Comparison of ENCODE assay signal across 21 cellular contexts in genomic region chr1:212507361-212507760, GRCh38.
"Had no signal": no experiment of that assay in that cellular context is flagged by ENCODE, and none has a peak within 500 bp of the region (broad histone marks: within the 10 kb centered on the region; RNA-seq: fewer than 3 reads in every experiment).

No MANE protein-coding gene starts in this region.

- H3K27me3 ChIP-seq: body of pancreas, colonic mucosa, right lobe of liver, thyroid gland, vagina had no signal

- H3K4me3 ChIP-seq: body of pancreas, colonic mucosa, heart left ventricle, left lung, right lobe of liver, thyroid gland, upper lobe of left lung, vagina had no signal

- H3K9me3 ChIP-seq: body of pancreas, colonic mucosa, heart left ventricle, left lung, right lobe of liver, thyroid gland, upper lobe of left lung, vagina had no signal

- DNase-seq: activated B cell treated with CpG ODN at 0.5 μM for 24 hours; activated CD4-positive, alpha-beta T cell treated with anti-CD3 and anti-CD28 coated beads, Interleukin-2, amount 50 U/mL, for 1 hour; activated CD8-positive, alpha-beta T cell treated with anti-CD3 and anti-CD28 coated beads for 36 hours; activated naive CD4-positive, alpha-beta T cell treated with Interleukin-2 at 50 U/mL for 16 hours; activated T-cell treated with anti-CD3 and anti-CD28 coated beads, Interleukin-2, amount 50 U/mL, for 72 hours; aorta; body of pancreas; cerebellar nuclear complex; colonic mucosa; effector memory CD8-positive, alpha-beta T cell; heart left ventricle; kidney glomerular epithelial cell; left lung; midbrain; naive thymus-derived CD4-positive, alpha-beta T cell; right lobe of liver; stimulated activated CD4-positive, alpha-beta T cell treated with anti-CD3 and anti-CD28 coated beads, Interleukin-2, amount 100 ng/mL, for 48 hours; T-cell; thyroid gland; upper lobe of left lung had no signal

- H3K36me3 ChIP-seq: colonic mucosa, heart left ventricle, left lung, right lobe of liver, thyroid gland, upper lobe of left lung, vagina had no signal

- H3K27ac ChIP-seq: body of pancreas, colonic mucosa, heart left ventricle, left lung, right lobe of liver, thyroid gland, upper lobe of left lung, vagina had no signal

- ATAC-seq: activated CD8-positive, alpha-beta T cell treated with anti-CD3 and anti-CD28 coated beads for 36 hours; activated T-cell treated with anti-CD3 and anti-CD28 coated beads, Interleukin-2, amount 50 U/mL, for 72 hours; body of pancreas; effector memory CD8-positive, alpha-beta T cell; heart left ventricle; left lung; naive thymus-derived CD4-positive, alpha-beta T cell; right lobe of liver; T-cell had no signal

- H3K4me1 ChIP-seq: body of pancreas, colonic mucosa, heart left ventricle, left lung, right lobe of liver, thyroid gland, upper lobe of left lung, vagina had no signal
